ENCODE assay signal across 1 cellular context in the genomic region with DNA sequence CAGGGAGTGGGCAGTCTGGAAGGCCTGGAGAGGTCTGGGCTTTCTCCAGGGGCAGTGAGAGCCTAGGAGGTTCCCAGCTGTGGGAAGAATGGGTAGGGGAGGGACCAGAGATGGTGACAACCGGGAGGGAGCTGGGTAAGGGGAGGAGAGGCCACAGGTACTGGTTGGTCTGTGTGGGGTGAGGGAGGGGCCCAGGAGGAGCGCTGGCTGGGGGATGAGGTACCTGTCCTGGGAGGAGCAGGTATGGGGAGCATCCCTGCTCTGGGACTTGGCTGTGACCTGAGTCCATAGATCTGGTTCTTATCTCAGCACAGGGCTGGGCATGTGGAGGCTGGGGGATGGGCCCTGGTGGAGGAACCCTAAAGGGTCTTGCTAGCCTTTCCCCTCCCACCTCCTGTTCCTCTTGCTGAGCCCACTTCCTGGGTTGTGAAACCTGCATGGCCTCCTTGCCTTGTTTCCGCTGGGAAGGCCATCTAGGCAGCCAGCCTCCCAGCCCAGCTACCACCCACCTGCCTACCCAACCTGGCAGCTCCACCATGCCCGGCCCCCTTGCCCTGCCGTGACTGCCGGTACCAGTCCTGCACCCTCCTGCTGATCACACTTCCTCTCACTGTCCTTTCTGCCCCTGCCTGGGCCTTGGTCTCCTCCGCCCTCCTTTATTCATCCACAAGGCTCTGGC.
TF ChIP-seq lines count a peak whose summit lies in the region.

No MANE protein-coding gene starts in this region.

TF ChIP-seq in HepG2, 621 proteins besides CTCF, POLR2A, EP300 and RAD21:
- TF ChIP-seq ZNF619 (CRISPR knock-in tag; IDR thresholded peaks at IDR 0.05) (no peak), MYC (CRISPR knock-in tag; IDR thresholded peaks at IDR 0.05; ENCODE audit: borderline replicate concordance) (0 out of 2 replicates have a peak, but pooled peaks have one; percentile 32), ZNF263 (CRISPR knock-in tag; IDR thresholded peaks at IDR 0.05) (peak; percentile 84), MBNL3 (CRISPR knock-in tag; conservative IDR thresholded peaks at IDR 0.05) (no peak), ZBTB38 (CRISPR knock-in tag; IDR thresholded peaks at IDR 0.05) (no peak), AGO2 (optimal IDR thresholded peaks at IDR 0.05; ENCODE audit: low read depth, low read length) (peak; percentile 30)
